Comparison of ENCODE assay signal across 7 cellular contexts in the genomic region with DNA sequence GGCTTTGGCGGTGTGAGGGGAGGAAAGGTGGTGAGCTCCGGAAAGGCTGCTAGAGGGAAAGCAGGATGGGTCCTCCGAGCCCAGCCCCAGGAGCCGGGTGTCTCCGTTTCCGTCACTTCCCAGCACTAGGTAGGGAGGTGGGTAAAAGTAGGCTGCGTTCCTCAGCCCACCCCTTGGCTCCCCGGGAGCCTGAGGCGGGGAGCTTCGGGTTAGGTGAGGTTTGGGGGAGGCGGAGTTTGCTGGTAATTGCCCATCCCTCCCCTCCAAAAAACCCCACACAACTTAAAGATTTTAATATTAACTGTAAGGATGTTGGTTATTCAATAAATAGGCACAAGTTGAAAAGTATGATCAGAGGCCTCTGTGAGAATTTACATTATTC. TPM values are rescaled to one million over a fixed set of nuclear protein-coding genes. Genes with fewer than 3 reads are reported as not detected.
DNase-seq lines count a peak whose midpoint lies in the region; ATAC-seq lines count a peak whose summit lies in the region.

No MANE protein-coding gene starts in this region.

- peak overlapping the region; percentile 98 for H3K4me3 Mint-ChIP-seq in T-helper 17 cell

- peak overlapping the region; percentile 99 for H3K27ac ChIP-seq in subcutaneous abdominal adipose tissue (ENCODE audit: low read depth, low read length)

- peaks cover 31% of the 10 kb centered on the region for H3K4me1 Mint-ChIP-seq in T-helper 17 cell

- peaks cover 3 to 23% (median 20%) of the 10 kb centered on the region in 5 donors for H3K4me1 ChIP-seq in subcutaneous abdominal adipose tissue (ENCODE audit: control insufficient read depth in 5 of 5, insufficient read depth in 5 of 5, low read length in 5 of 5)

- peak overlapping the region; percentile 72 for H3K4me3 ChIP-seq in iPS-11a (ENCODE audit: low read depth, low read length)
- H3K4me3 ChIP-seq in subcutaneous abdominal adipose tissue (ENCODE audit: low read depth in 1 of 5, low read length in 5 of 5): peak overlapping the region; percentile 79 to 100 (median 98)

- no peak for DNase-seq in T-helper 17 cell
- DNase-seq in NCI-H69 (lab: John Stamatoyannopoulos, UW): no peak

- H3K9me3 ChIP-seq in T-helper 17 cell (ENCODE audit: control insufficient read depth, low read length, poor library complexity, severe bottlenecking): no peaks in the 10 kb centered on the region
- H3K9me3 ChIP-seq in subcutaneous abdominal adipose tissue (ENCODE audit: control insufficient read depth in 5 of 5, low read length in 5 of 5): no peaks in the 10 kb centered on the region

- H3K27me3 Mint-ChIP-seq in T-helper 17 cell: no peaks in the 10 kb centered on the region

- ATAC-seq in GM18909 (IDR thresholded peaks at IDR 0.05; ENCODE audit: poor library complexity, unreplicated experiment): peak; percentile 26
- ATAC-seq in HG02798 (IDR thresholded peaks at IDR 0.05; ENCODE audit: poor library complexity, unreplicated experiment): peak; percentile 28
- peak; percentile 33 for ATAC-seq in T-helper 17 cell
- no peak for ATAC-seq in esophagus mucosa

- H3K36me3 ChIP-seq in subcutaneous abdominal adipose tissue (ENCODE audit: control insufficient read depth in 5 of 5, insufficient read depth in 5 of 5, low read length in 5 of 5): peaks cover 0 to 6% (median 0%) of the 10 kb centered on the region in 5 donors

- peak overlapping the region; percentile 98 for H3K27ac Mint-ChIP-seq in T-helper 17 cell

- H3K36me3 Mint-ChIP-seq in T-helper 17 cell (ENCODE audit: low read depth): peaks cover 5% of the 10 kb centered on the region

- H3K27me3 ChIP-seq in subcutaneous abdominal adipose tissue (ENCODE audit: control insufficient read depth in 5 of 5, insufficient read depth in 4 of 5, low read length in 5 of 5): no peaks in the 10 kb centered on the region

- peak overlapping the region in 4 of 5 donors; percentile 72 to 92 (median 82) for H3K9ac ChIP-seq in subcutaneous abdominal adipose tissue (ENCODE audit: low read length in 5 of 5)

RNA-seq across cellular contexts. Expression of gene ATF2, which starts 0.6 kb away (rescaled TPM):
- total RNA-seq in T-helper 17 cell (10 to 100 TPM; 52.2 to 54.0 TPM), esophagus mucosa (18.2 TPM)

RNA-seq across cellular contexts. Expression of gene ATP5MC3, which starts 13.0 kb away (rescaled TPM):
- total RNA-seq in T-helper 17 cell (10 to 100 TPM; 80.1 to 89.2 TPM), esophagus mucosa (282 TPM)
